ENCODE assay signal across 14 cellular contexts in the genomic region with DNA sequence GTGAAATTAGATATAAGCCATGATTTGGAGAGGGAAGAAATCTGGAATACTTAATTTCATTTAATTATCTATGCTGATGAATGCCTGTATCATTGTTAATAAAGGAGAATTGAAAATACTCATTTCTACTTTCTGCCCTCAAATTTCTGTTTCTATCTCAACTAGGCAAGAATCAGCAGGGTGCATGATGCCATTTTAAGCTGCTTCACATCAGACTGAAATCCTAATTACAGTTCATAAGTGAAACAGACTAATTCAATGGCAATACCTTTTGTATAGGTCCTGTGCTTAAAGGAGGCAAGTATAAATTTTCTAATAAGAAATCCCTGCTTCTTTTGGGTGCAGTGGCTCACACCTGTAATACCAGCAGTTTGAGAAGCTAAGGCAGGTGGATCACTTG. TPM values are rescaled to one million over a fixed set of nuclear protein-coding genes. Genes with fewer than 3 reads are reported as not detected.
DNase-seq lines count a peak whose midpoint lies in the region; ATAC-seq, FAIRE-seq and TF ChIP-seq lines count a peak whose summit lies in the region.
"Had no signal": no experiment of that assay in that cellular context is flagged by ENCODE, and none has a peak within 500 bp of the region (broad histone marks: within the 10 kb centered on the region; RNA-seq: fewer than 3 reads in every experiment).

No MANE protein-coding gene starts in this region.

- intact Hi-C loops in GM12878 (cut with micrococcal nuclease; ENCODE audit: unreplicated experiment), result no loop called here

- no peak overlapping the region for H2AFZ ChIP-seq in GM12878 (ENCODE audit: control insufficient read depth, low read depth, low read length)

- no peak overlapping the region for H3K9ac ChIP-seq in GM12878 (ENCODE audit: control insufficient read depth, insufficient read depth, low read length)
- H3K9ac ChIP-seq: BLaER1 had no signal

- TF ChIP-seq CTCF in GM12878 (IDR thresholded peaks at IDR 0.05 in 2 of 3, conservative IDR thresholded peaks at IDR 0.05 in 1 of 3; ENCODE audit: control insufficient read depth in 2 of 3, extremely low read depth in 1 of 3, insufficient read depth in 1 of 3, low read depth in 3 of 3, low read length in 3 of 3), result no peak

- H3K79me2 ChIP-seq in GM12878 (ENCODE audit: control insufficient read depth, insufficient read depth, low read length), result no peaks in the 10 kb centered on the region

- no peaks in the 10 kb centered on the region for H4K20me1 ChIP-seq in GM12878 (ENCODE audit: control insufficient read depth, insufficient read depth)
- H4K20me1 ChIP-seq: BLaER1 had no signal

- no peak for TF ChIP-seq EP300 in GM12878 (IDR thresholded peaks at IDR 0.05; ENCODE audit: borderline replicate concordance in 1 of 2, control insufficient read depth in 1 of 2, low read depth in 2 of 2, low read length in 2 of 2)

- FAIRE-seq in GM12891 (lab: Jason Lieb, UNC) (no peak), GM12878 (lab: Jason Lieb, UNC) (no peak)
- FAIRE-seq: H1 had no signal

- H3K4me1 ChIP-seq in GM12878 (ENCODE audit: control insufficient read depth, insufficient read depth, low read length), result peaks cover 4% of the 10 kb centered on the region; the same call in 1 of the 2 replicates
- H3K4me1 ChIP-seq in SJCRH30, result no peaks in the 10 kb centered on the region
- H3K4me1 ChIP-seq: BLaER1, HAP-1 had no signal

- no TSS peak for BruUV-seq in GM12878 (replicated peaks; lab: Mats Ljungman, UMichigan)

- no peak for DNase-seq in GM12891 (ENCODE audit: insufficient read length, low spot score)
- DNase-seq in GM12878 (ENCODE audit: low read depth, low spot score), result no peak
- no peak for DNase-seq in SJCRH30
- no peak for DNase-seq in DMS79 treated with DMSO at 0.1 percent for 48 hours (lab: John Stamatoyannopoulos, UW)
- DNase-seq: AML-193, DMS53 had no signal

- no peak overlapping the region for H3K27ac ChIP-seq in GM12878 (ENCODE audit: control insufficient read depth, insufficient read depth)
- H3K27ac ChIP-seq in SJCRH30, result no peak overlapping the region
- H3K27ac ChIP-seq: 22Rv1, BLaER1, HL-60 had no signal

- SMC1A ChIA-PET in GM12878 (lab: Charles Lee; ENCODE audit: uncharacterized antibody, unreplicated experiment), result no interaction called here

- in situ Hi-C loops in GM12878 (cut with MboI), result no loop called here

- TF ChIP-seq POLR2A in GM12891 (IDR thresholded peaks at IDR 0.05; ENCODE audit: low read depth, low read length) (no peak), GM12878 (IDR thresholded peaks at IDR 0.05; ENCODE audit: low read depth, low read length) (no peak)

- ATAC-seq in GM19324 (IDR thresholded peaks at IDR 0.05; ENCODE audit: low FRiP score, unreplicated experiment) (peak; percentile 69), GM21786 (IDR thresholded peaks at IDR 0.05; ENCODE audit: unreplicated experiment) (peak; percentile 47), GM12878 (peak; percentile 21; the same call in 2 of the 3 replicates), GM21528 (IDR thresholded peaks at IDR 0.05; ENCODE audit: low FRiP score, unreplicated experiment) (no peak)

- H3K4me2 ChIP-seq in GM12878 (ENCODE audit: control insufficient read depth, insufficient read depth), result no peak overlapping the region; the same call in 1 of the 2 replicates
- H3K4me2 ChIP-seq: BLaER1 had no signal

- no peak overlapping the region for H3K4me3 ChIP-seq in GM12878
- H3K4me3 ChIP-seq in SJCRH30, result no peak overlapping the region
- H3K4me3 ChIP-seq: BLaER1, HAP-1 had no signal

- RAD21 ChIA-PET in GM12878 (lab: Charles Lee; ENCODE audit: unreplicated experiment), result interaction anchor here (1.0 kb wide), 1 partner anchor 79 kb away, joined by 3 read pairs; no protein-coding TSS in a partner anchor

- POLR2A ChIA-PET in GM12878 (lab: Charles Lee), result no interaction called here

- CTCF ChIA-PET in GM12878 (lab: Yijun Ruan, JAX), result interaction anchor here (1.2 kb wide), 1 partner anchor 78 kb away, joined by 3 read pairs; no protein-coding TSS in a partner anchor

- no peaks in the 10 kb centered on the region for H3K27me3 ChIP-seq in GM12878 (replicated peaks in 1 of 2; ENCODE audit: control insufficient read depth in 2 of 2, insufficient read depth in 2 of 2, low read length in 1 of 2)
- no peaks in the 10 kb centered on the region for H3K27me3 ChIP-seq in SJCRH30
- H3K27me3 ChIP-seq: BLaER1 had no signal

- H3K9me3 ChIP-seq in GM12878 (replicated peaks; ENCODE audit: control insufficient read depth, insufficient read depth, low read length) (no peaks in the 10 kb centered on the region; the same call in 2 of the 3 replicates), SJCRH30 (replicated peaks) (0 out of 2 replicates have a peak, but pooled peaks cover 9% of the 10 kb centered on the region)
- H3K9me3 ChIP-seq: HAP-1 had no signal

- TF ChIP-seq RAD21 in GM12878 (IDR thresholded peaks at IDR 0.05; ENCODE audit: insufficient read depth, low read depth, low read length), result no peak

- 0 out of 4 replicates have a peak, but pooled peaks cover 0 to 1% of the 10 kb centered on the region in 2 experiments for H3K36me3 ChIP-seq in GM12878 (ENCODE audit: control insufficient read depth in 2 of 2, insufficient read depth in 2 of 2, low read length in 1 of 2)
- peaks cover 9% of the 10 kb centered on the region; the same call in 1 of the 2 replicates for H3K36me3 ChIP-seq in SJCRH30
- H3K36me3 ChIP-seq: HAP-1 had no signal

TF ChIP-seq in GM12891, 5 proteins besides CTCF, POLR2A, EP300 and RAD21:
- no peak for TF ChIP-seq POLR2AphosphoS5 (IDR thresholded peaks at IDR 0.05; ENCODE audit: low read depth, low read length)
- TF ChIP-seq PAX5 (IDR thresholded peaks at IDR 0.05; ENCODE audit: insufficient read depth, low read length, severe bottlenecking), result no peak
- TF ChIP-seq POU2F2 (IDR thresholded peaks at IDR 0.05; ENCODE audit: low read depth, low read length), result no peak
- TF ChIP-seq SPI1 (IDR thresholded peaks at IDR 0.05; ENCODE audit: low read depth, low read length), result peak; percentile 32; the same call in 1 of the 2 replicates
- TF ChIP-seq TAF1 (IDR thresholded peaks at IDR 0.05; ENCODE audit: low read depth, low read length), result no peak

TF ChIP-seq in GM12878, 131 proteins besides CTCF, POLR2A, EP300 and RAD21:
- TF ChIP-seq IRF4 (IDR thresholded peaks at IDR 0.05; ENCODE audit: low read depth, low read length) (no peak), MTA3 (IDR thresholded peaks at IDR 0.05; ENCODE audit: borderline replicate concordance, low read length) (no peak), HDAC6 (IDR thresholded peaks at IDR 0.05; ENCODE audit: unreplicated experiment) (no peak)

RNA-seq across cellular contexts. Expression of a gene that starts 22.3 kb away (rescaled TPM):
- polyA plus RNA-seq in GM12891 (2012; ENCODE audit: low read depth, missing spikeins), result 0.22 TPM
- 1.1 TPM in 1 of 2 replicates, not detected in the other for total RNA-seq in GM12878 (2013; cell fraction: nucleolus; rRNA removed)
- 0.17 and 0.27 TPM in 2 replicates for total RNA-seq in GM12878 (2014; rRNA removed)
- total RNA-seq in GM12878 (2014; rRNA removed; fragmentation: Illumina TruSeq; extraction: Trizol), result 0.36 and 0.41 TPM in 2 replicates
- total RNA-seq in GM12878 (2021), result 0.46 TPM in 1 of 2 replicates, not detected in the other
- polyA plus RNA-seq in GM12878 (2011; ENCODE audit: low read depth), result not detected
- polyA plus RNA-seq in GM12878 (2011; rRNA removed), result 0.34 TPM in 1 of 2 replicates, not detected in the other
- polyA plus RNA-seq in GM12878 (2011; cell fraction: cytosol; rRNA removed), result 0.13 and 0.35 TPM in 2 replicates
- polyA plus RNA-seq in GM12878 (2011; cell fraction: nucleus; rRNA removed), result 0.28 and 0.60 TPM in 2 replicates
- polyA plus RNA-seq in GM12878 (2012), result 0.41 TPM in 1 of 2 replicates, not detected in the other
- polyA plus RNA-seq in GM12878 (2014; fragmentation: Illumina TruSeq; extraction: Trizol), result 0.51 TPM in 1 of 2 replicates, not detected in the other
- polyA plus RNA-seq in GM12878 (2014; fragmentation: Nextera tagmentation; extraction: Ambion mirVana), result under 1 TPM; 0.16 to 0.34 TPM
- polyA plus RNA-seq in GM12878 (2014; rRNA removed), result 0.56 TPM in 1 of 2 replicates, not detected in the other
- polyA plus RNA-seq in GM12878 (2016; fragmentation: Nextera tagmentation; extraction: Ambion mirVana), result under 1 TPM; 0.20 to 0.44 TPM
- polyA minus RNA-seq in GM12878 (2011; rRNA and poly(A)+ RNA removed), result 0.41 TPM in 1 of 2 replicates, not detected in the other
- not detected in 2 replicates for polyA minus RNA-seq in GM12878 (2011; cell fraction: cytosol; rRNA and poly(A)+ RNA removed)
- polyA minus RNA-seq in GM12878 (2011; cell fraction: nucleus; rRNA and poly(A)+ RNA removed), result not detected in 2 replicates
- not detected in 2 replicates for total RNA-seq in SJCRH30 (2014; rRNA removed; shearing (Covaris generic))

RNA-seq across cellular contexts. Expression of a gene that starts 54.4 kb away (rescaled TPM):
- polyA plus RNA-seq in GM12891 (2012; ENCODE audit: low read depth, missing spikeins), result 4.9 TPM
- 25.8 and 27.3 TPM in 2 replicates for total RNA-seq in GM12878 (2013; cell fraction: nucleolus; rRNA removed)
- total RNA-seq in GM12878 (2014; rRNA removed) (9.5 and 14.2 TPM in 2 replicates), GM12878 (2014; rRNA removed; fragmentation: Illumina TruSeq; extraction: Trizol) (9.3 TPM in 2 replicates), GM12878 (2021) (14.9 and 18.3 TPM in 2 replicates)
- 3.8 TPM for polyA plus RNA-seq in GM12878 (2011; ENCODE audit: low read depth)
- polyA plus RNA-seq in GM12878 (2011; rRNA removed) (17.6 and 25.2 TPM in 2 replicates), GM12878 (2014; fragmentation: Illumina TruSeq; extraction: Trizol) (6.7 and 8.4 TPM in 2 replicates), GM12878 (2014; fragmentation: Nextera tagmentation; extraction: Ambion mirVana) (10 to 100 TPM in 1 of 2 experiments, 1 to 10 TPM in 1; 9.9 to 15.4 TPM), GM12878 (2014; rRNA removed) (7.3 and 10.6 TPM in 2 replicates), GM12878 (2016; fragmentation: Nextera tagmentation; extraction: Ambion mirVana) (10 to 100 TPM; 14.7 to 22.5 TPM)
- 10.7 and 11.8 TPM in 2 replicates for polyA plus RNA-seq in GM12878 (2011; cell fraction: cytosol; rRNA removed)
- polyA plus RNA-seq in GM12878 (2011; cell fraction: nucleus; rRNA removed), result 4.9 and 5.1 TPM in 2 replicates
- polyA plus RNA-seq in GM12878 (2012), result 6.6 and 7.6 TPM in 2 replicates
- 9.5 and 12.2 TPM in 2 replicates for polyA minus RNA-seq in GM12878 (2011; rRNA and poly(A)+ RNA removed)
- polyA minus RNA-seq in GM12878 (2011; cell fraction: cytosol; rRNA and poly(A)+ RNA removed), result 2.7 and 9.2 TPM in 2 replicates
- 16.9 and 22.3 TPM in 2 replicates for polyA minus RNA-seq in GM12878 (2011; cell fraction: nucleus; rRNA and poly(A)+ RNA removed)
- 25.4 and 27.1 TPM in 2 replicates for total RNA-seq in SJCRH30 (2014; rRNA removed; shearing (Covaris generic))
